ENCODE assay signal across 16 cellular contexts in genomic region chr7:83918142-83918541, GRCh38.
DNase-seq lines count a peak whose midpoint lies in the region; ATAC-seq and FAIRE-seq lines count a peak whose summit lies in the region.
"Had no signal": no experiment of that assay in that cellular context is flagged by ENCODE, and none has a peak within 500 bp of the region (broad histone marks: within the 10 kb centered on the region; RNA-seq: fewer than 3 reads in every experiment).

No MANE protein-coding gene starts in this region.

- DNase-seq in DMS 273 (lab: John Stamatoyannopoulos, UW; ENCODE audit: unreplicated experiment) (peak; percentile 50), DMS 273 treated with DMSO at 0.1 percent for 48 hours (lab: John Stamatoyannopoulos, UW) (peak; percentile 83), RCC 7860 (ENCODE audit: low spot score) (no peak)
- no peak for DNase-seq in activated CD4-positive, alpha-beta T cell treated with anti-CD3 and anti-CD28 coated beads for 4 hours
- no peak for DNase-seq in activated CD4-positive, alpha-beta T cell treated with anti-CD3 and anti-CD28 coated beads, Interleukin-2, amount 50 U/mL, for 1 hour
- DNase-seq: C1 segment of cervical spinal cord; Calu3; CD4-positive, alpha-beta memory T cell; COR-L47; DMS79 treated with DMSO at 0.1 percent for 48 hours; GF-D8; GOT3 had no signal

- peak; percentile 34 for FAIRE-seq in RCC 7860 (lab: Jason Lieb, UNC)
- FAIRE-seq: GM12891, GM18507, H54 had no signal

- ATAC-seq in GM19467 (IDR thresholded peaks at IDR 0.05; ENCODE audit: unreplicated experiment): no peak

Comparison
In these comparisons a context has a peak if more than half of its experiments do, and no peak if none do; other contexts are left out.
1. DNase-seq: peak in DMS 273 (single experiment) and DMS 273 treated with DMSO at 0.1 percent for 48 hours (single experiment); none in RCC 7860 (single experiment), activated CD4-positive, alpha-beta T cell treated with anti-CD3 and anti-CD28 coated beads for 4 hours (0 of 2) and activated CD4-positive, alpha-beta T cell treated with anti-CD3 and anti-CD28 coated beads, Interleukin-2, amount 50 U/mL, for 1 hour (single experiment).